Comparison of ENCODE assay signal across 1 cellular context in genomic region chr10:25758041-25758457, GRCh38.
A peak's percentile ranks its signal among the peaks of the same experiment; 100 is the strongest.
TF ChIP-seq lines count a peak whose summit lies in the region.

No MANE protein-coding gene starts in this region.

TF ChIP-seq in K562, 482 proteins besides CTCF, POLR2A, EP300 and RAD21 (continued from another document):
- TF ChIP-seq ZMIZ1 (IDR thresholded peaks at IDR 0.05; ENCODE audit: low read depth in 2 of 2, low read length in 2 of 2): no peak
- TF ChIP-seq PBX2 (CRISPR knock-in tag; IDR thresholded peaks at IDR 0.05; ENCODE audit: low read depth): no peak
- TF ChIP-seq PBX2 (tag; conservative IDR thresholded peaks at IDR 0.05; ENCODE audit: low read depth): peak; percentile 46; the same call in 1 of the 2 replicates
- no peak for TF ChIP-seq ELK3 (CRISPR knock-in tag; IDR thresholded peaks at IDR 0.05)
- no peak for TF ChIP-seq ZNF668 (CRISPR knock-in tag; IDR thresholded peaks at IDR 0.05)
- peak; percentile 12 for TF ChIP-seq MEIS2 (IDR thresholded peaks at IDR 0.05; ENCODE audit: partially characterized antibody)
- no peak for TF ChIP-seq BRF2 (IDR thresholded peaks at IDR 0.05; ENCODE audit: borderline replicate concordance, insufficient read depth, insufficient read length)
- no peak for TF ChIP-seq ZNF398 (CRISPR knock-in tag; IDR thresholded peaks at IDR 0.05)
- peak; percentile 21; the same call in 1 of the 2 replicates for TF ChIP-seq NFE2L1 (tag; IDR thresholded peaks at IDR 0.05; ENCODE audit: borderline replicate concordance, low read depth)
- TF ChIP-seq EHMT2 (IDR thresholded peaks at IDR 0.05): no peak
- TF ChIP-seq HBP1 (CRISPR knock-in tag; IDR thresholded peaks at IDR 0.05): no peak
- no peak for TF ChIP-seq NR2C1 (IDR thresholded peaks at IDR 0.05)
- no peak for TF ChIP-seq NR2C1 (tag; IDR thresholded peaks at IDR 0.05)
- TF ChIP-seq ZNF263 (CRISPR knock-in tag; IDR thresholded peaks at IDR 0.05; ENCODE audit: borderline replicate concordance): no peak
- TF ChIP-seq FOXA1 (IDR thresholded peaks at IDR 0.05; ENCODE audit: borderline replicate concordance): no peak
- TF ChIP-seq SMC3 (conservative IDR thresholded peaks at IDR 0.05; ENCODE audit: insufficient read depth, low read depth, low read length): peak; percentile 63
- peak; percentile 62; the same call in 1 of the 2 replicates for TF ChIP-seq SPI1 (IDR thresholded peaks at IDR 0.05; ENCODE audit: borderline replicate concordance, low read depth, low read length)
TF ChIP-seq in K562: peak in this region for 7.
